23 cellular contexts compared by ENCODE assay signal in genomic region chrX:1545776-1546408, GRCh38. TPM values are rescaled to one million over a fixed set of nuclear protein-coding genes. Genes with fewer than 3 reads are reported as not detected.
DNase-seq lines count a peak whose midpoint lies in the region; ATAC-seq and TF ChIP-seq lines count a peak whose summit lies in the region.
"Had no signal": no experiment of that assay in that cellular context is flagged by ENCODE, and none has a peak within 500 bp of the region (broad histone marks: within the 10 kb centered on the region; RNA-seq: fewer than 3 reads in every experiment).

No MANE protein-coding gene starts in this region.

- peaks cover 0 to 10% of the 10 kb centered on the region in 2 donors for H3K9me3 Mint-ChIP-seq in activated naive CD4-positive, alpha-beta T cell treated with anti-CD3 and anti-CD28 coated beads, Interleukin-2, amount 50 U/mL, for 72 hours
- H3K9me3 Mint-ChIP-seq in nephron progenitor cell = peaks cover 6% of the 10 kb centered on the region
- H3K9me3 Mint-ChIP-seq: H9 had no signal

- peaks cover 29 to 78% (median 66%) of the 10 kb centered on the region in 10 experiments for H3K4me1 ChIP-seq in BLaER1 treated with 17β-estradiol and CSF1 and Interleukin-3, amounts not matched to agents 10 nM and 100 nM
- H3K4me1 ChIP-seq in DND-41 (ENCODE audit: insufficient read depth, low read length) = no peaks in the 10 kb centered on the region
- H3K4me1 ChIP-seq: BE2C, Peyer's patch had no signal

- peaks cover 0 to 31% (median 19%) of the 10 kb centered on the region in 11 experiments; a peak in 18 of 22 replicates for H3K9me3 ChIP-seq in BLaER1 treated with 17β-estradiol and CSF1 and Interleukin-3, amounts not matched to agents 10 nM and 100 nM (replicated peaks in 1 of 11)
- no peaks in the 10 kb centered on the region for H3K9me3 ChIP-seq in DND-41 (ENCODE audit: insufficient read depth, low read length, severe bottlenecking)
- H3K9me3 ChIP-seq: BE2C, Peyer's patch had no signal

- peak overlapping the region; percentile 61 to 82 for H3K27ac Mint-ChIP-seq in activated naive CD4-positive, alpha-beta T cell treated with anti-CD3 and anti-CD28 coated beads, Interleukin-2, amount 50 U/mL, for 72 hours
- H3K27ac Mint-ChIP-seq in nephron progenitor cell = peak overlapping the region; percentile 60
- H3K27ac Mint-ChIP-seq: endodermal cell had no signal

- no peaks in the 10 kb centered on the region for H4K20me1 ChIP-seq in BLaER1 treated with 17β-estradiol and CSF1 and Interleukin-3, amounts not matched to agents 10 nM and 100 nM
- no peaks in the 10 kb centered on the region for H4K20me1 ChIP-seq in DND-41 (ENCODE audit: insufficient read depth, low read length)

- H2AFZ ChIP-seq in DND-41 (ENCODE audit: low read depth, low read length) = peak overlapping the region; percentile 20; the same call in 1 of the 2 replicates

- peaks cover 5% of the 10 kb centered on the region for H3K27me3 Mint-ChIP-seq in nephron progenitor cell (ENCODE audit: low read depth, poor library complexity)

- ATAC-seq in DND-41 (ENCODE audit: insufficient read depth, low read depth) = no peak
- peak; percentile 75 to 76 for ATAC-seq in activated naive CD4-positive, alpha-beta T cell treated with anti-CD3 and anti-CD28 coated beads, Interleukin-2, amount 50 U/mL, for 72 hours

- no peaks in the 10 kb centered on the region for H3K36me3 ChIP-seq in BLaER1 treated with 17β-estradiol and CSF1 and Interleukin-3, amounts not matched to agents 10 nM and 100 nM
- no peaks in the 10 kb centered on the region for H3K36me3 ChIP-seq in DND-41 (ENCODE audit: insufficient read depth, low read length)
- H3K36me3 ChIP-seq: BE2C, cardiac muscle cell, Peyer's patch had no signal

- peak overlapping the region; percentile 73 to 86 (median 82) for H3K9ac ChIP-seq in BLaER1 treated with 17β-estradiol and CSF1 and Interleukin-3, amounts not matched to agents 10 nM and 100 nM
- no peak overlapping the region for H3K9ac ChIP-seq in DND-41 (ENCODE audit: low read depth, low read length)

- DNase-seq in DND-41 (peak; percentile 1), nephron progenitor cell (no peak), DMS79 treated with DMSO at 0.1 percent for 48 hours (lab: John Stamatoyannopoulos, UW) (no peak), foreskin melanocyte (no peak), CD1c-positive myeloid dendritic cell (ENCODE audit: extremely low spot score) (no peak)
- peak in 1 of 2 donors; percentile 1 for DNase-seq in activated naive CD4-positive, alpha-beta T cell treated with anti-CD3 and anti-CD28 coated beads, Interleukin-2, amount 50 U/mL, for 72 hours (ENCODE audit: low spot score in 2 of 2)
- no peak for DNase-seq in effector CD8-positive, alpha-beta T cell (lab: John Stamatoyannopoulos, UW)
- DNase-seq: activated CD4-positive, alpha-beta T cell treated with anti-CD3 and anti-CD28 coated beads, Interleukin-2, amount 50 U/mL, for 1 hour; BE2C; DMS79; endodermal cell; H9; IMR-90; mammary epithelial cell; NCI-H1048; NCI-H774; nucleus accumbens; stimulated activated naive CD4-positive, alpha-beta T cell treated with Interleukin-2 at 50 U/mL for 16 hours; SW 1271 had no signal

- H3K79me2 ChIP-seq in DND-41 (ENCODE audit: insufficient read depth, low read length) = no peaks in the 10 kb centered on the region

- H3K27me3 ChIP-seq in BLaER1 treated with 17β-estradiol and CSF1 and Interleukin-3, amounts not matched to agents 10 nM and 100 nM = no peaks in the 10 kb centered on the region
- H3K27me3 ChIP-seq in DND-41 (ENCODE audit: insufficient read depth, low read length, poor library complexity) = no peaks in the 10 kb centered on the region
- H3K27me3 ChIP-seq: BE2C, cardiac muscle cell, Peyer's patch had no signal

- H3K4me3 Mint-ChIP-seq in nephron progenitor cell = no peak overlapping the region
- H3K4me3 Mint-ChIP-seq: endodermal cell, H9 had no signal

- no peak for TF ChIP-seq CTCF in DND-41 (IDR thresholded peaks at IDR 0.05; ENCODE audit: borderline replicate concordance, extremely low read depth, low read length, poor library complexity, severe bottlenecking)
- no peak for TF ChIP-seq CTCF in nephron progenitor cell (IDR thresholded peaks at IDR 0.05)

- H3K4me3 ChIP-seq in BLaER1 treated with 17β-estradiol and CSF1 and Interleukin-3, amounts not matched to agents 10 nM and 100 nM = peak overlapping the region in 2 of 10 experiments; percentile 48 to 50; a peak in 3 of 20 replicates
- no peak overlapping the region for H3K4me3 ChIP-seq in DND-41 (ENCODE audit: low read depth in 1 of 2, low read length in 2 of 2)
- H3K4me3 ChIP-seq: cardiac muscle cell, Peyer's patch had no signal

- H3K27ac ChIP-seq in BLaER1 treated with 17β-estradiol and CSF1 and Interleukin-3, amounts not matched to agents 10 nM and 100 nM = peak overlapping the region; percentile 80 to 96 (median 92)
- no peak overlapping the region for H3K27ac ChIP-seq in DND-41 (ENCODE audit: low read length)
- H3K27ac ChIP-seq: cardiac muscle cell had no signal

- peaks cover 0 to 20% of the 10 kb centered on the region in 2 donors for H3K36me3 Mint-ChIP-seq in activated naive CD4-positive, alpha-beta T cell treated with anti-CD3 and anti-CD28 coated beads, Interleukin-2, amount 50 U/mL, for 72 hours
- H3K36me3 Mint-ChIP-seq in nephron progenitor cell (ENCODE audit: low read depth) = no peaks in the 10 kb centered on the region

- peak overlapping the region; percentile 42 to 99 (median 89); a peak in 21 of 22 replicates for H3K4me2 ChIP-seq in BLaER1 treated with 17β-estradiol and CSF1 and Interleukin-3, amounts not matched to agents 10 nM and 100 nM
- no peak overlapping the region for H3K4me2 ChIP-seq in DND-41 (ENCODE audit: insufficient read depth, low read length)

- H3K4me1 Mint-ChIP-seq in nephron progenitor cell = no peaks in the 10 kb centered on the region
- H3K4me1 Mint-ChIP-seq: endodermal cell had no signal

RNA-seq across cellular contexts. Expression of gene P2RY8, which starts 8.9 kb away (rescaled TPM):
- 10 to 100 TPM; 18.9 TPM for total RNA-seq in activated naive CD4-positive, alpha-beta T cell treated with anti-CD3 and anti-CD28 coated beads, Interleukin-2, amount 50 U/mL, for 72 hours
- total RNA-seq: cardiac muscle cell, endodermal cell, fibroblast of villous mesenchyme, H9, IMR-90, mammary epithelial cell had no signal

RNA-seq across cellular contexts. Expression of gene AKAP17A, which starts 45.5 kb away (rescaled TPM):
- 10 to 100 TPM; 48.6 to 70.1 TPM for total RNA-seq in activated naive CD4-positive, alpha-beta T cell treated with anti-CD3 and anti-CD28 coated beads, Interleukin-2, amount 50 U/mL, for 72 hours
